10 cellular contexts compared by ENCODE assay signal in the genomic region with DNA sequence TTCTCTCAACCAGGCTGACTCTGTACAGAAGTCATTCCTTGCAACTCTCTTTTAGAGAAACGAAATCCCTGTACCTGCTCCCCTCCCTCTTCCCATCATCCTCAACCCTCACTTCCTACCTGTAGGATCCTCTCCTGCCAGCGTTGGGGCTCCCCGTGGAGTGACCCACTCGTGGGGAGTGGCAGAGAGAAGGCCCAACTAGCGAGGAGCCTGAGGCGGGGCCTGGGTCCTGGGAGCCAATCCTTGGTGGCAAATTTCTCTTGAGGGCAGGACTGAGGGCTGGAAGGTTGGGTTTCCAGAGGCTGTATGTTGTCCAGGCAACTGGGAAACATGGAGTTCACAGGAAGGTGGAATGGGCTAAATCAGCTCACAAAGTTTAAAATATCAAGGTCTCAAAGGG. TPM values are rescaled to one million over a fixed set of nuclear protein-coding genes. Genes with fewer than 3 reads are reported as not detected.
A peak's percentile ranks its signal among the peaks of the same experiment; 100 is the strongest.
DNase-seq lines count a peak whose midpoint lies in the region; TF ChIP-seq lines count a peak whose summit lies in the region.
"Had no signal": no experiment of that assay in that cellular context is flagged by ENCODE, and none has a peak within 500 bp of the region (broad histone marks: within the 10 kb centered on the region; RNA-seq: fewer than 3 reads in every experiment).

No MANE protein-coding gene starts in this region.

- H3K4me3 ChIP-seq in SK-N-SH (ENCODE audit: low read depth in 2 of 2, low read length in 1 of 2) (no peak overlapping the region; a peak in 1 of 4 replicates), stomach (no peak overlapping the region)
- H3K4me3 ChIP-seq: BLaER1, sigmoid colon had no signal

- DNase-seq in NCI-H82 (lab: John Stamatoyannopoulos, UW) = peak; percentile 31
- no peak for DNase-seq in NCI-H82 treated with DMSO at 0.1 percent for 48 hours (lab: John Stamatoyannopoulos, UW; ENCODE audit: unreplicated experiment)
- DNase-seq in SK-N-SH = peak; percentile 50
- DNase-seq in glomerular endothelial cell (ENCODE audit: extremely low read depth, low read depth, low spot score) = peak; percentile 23
- peak; percentile 75 for DNase-seq in stomach
- DNase-seq in stimulated activated CD8-positive, alpha-beta memory T cell treated with anti-CD3 and anti-CD28 coated beads, Interleukin-4, amount 100 ng/mL, for 48 hours = no peak
- DNase-seq in activated effector memory CD4-positive, alpha-beta T cell treated with Interleukin-2 at 50 U/mL for 16 hours = no peak
- DNase-seq in LoVo (ENCODE audit: low spot score) = no peak
- DNase-seq: sigmoid colon had no signal

- TF ChIP-seq EP300 in SK-N-SH (IDR thresholded peaks at IDR 0.05; ENCODE audit: borderline replicate concordance in 1 of 2, low read depth in 1 of 2, low read length in 1 of 2) (no peak), stomach (IDR thresholded peaks at IDR 0.05) (no peak)

- no peak overlapping the region for H3K4me2 ChIP-seq in SK-N-SH
- H3K4me2 ChIP-seq: BLaER1 had no signal

- no peak overlapping the region for H3K9ac ChIP-seq in SK-N-SH
- H3K9ac ChIP-seq: BLaER1 had no signal

- H2AFZ ChIP-seq in SK-N-SH (ENCODE audit: low read depth) = no peak overlapping the region; the same call in 1 of the 2 replicates

- no peaks in the 10 kb centered on the region for H4K20me1 ChIP-seq in SK-N-SH (ENCODE audit: insufficient read depth)
- H4K20me1 ChIP-seq: BLaER1 had no signal

- 43% methylated on average over 6 of the region's 6 CpGs for WGBS in SK-N-SH (ENCODE audit: low lambda C conversion rate)
- 19 to 34% (median 26%) methylated on average over 6 of the region's 6 CpGs for WGBS in stomach, 5 donors

- CTCF ChIA-PET in SK-N-SH (lab: Yijun Ruan, JAX) = interaction anchor here (0.7 to 4.6 kb wide), 19 partner anchors 10 to 158 kb away, joined by 3 to 48 read pairs (median 8); a partner anchor contains a TSS

- no peaks in the 10 kb centered on the region for H3K36me3 ChIP-seq in SK-N-SH (replicated peaks in 1 of 2; ENCODE audit: control insufficient read depth in 1 of 2, insufficient read depth in 2 of 2, low read length in 1 of 2)
- H3K36me3 ChIP-seq in stomach = no peaks in the 10 kb centered on the region
- H3K36me3 ChIP-seq: BLaER1, sigmoid colon had no signal

- H3K4me1 ChIP-seq in SK-N-SH (ENCODE audit: control insufficient read depth in 1 of 2, insufficient read depth in 2 of 2, low read depth in 1 of 2, low read length in 1 of 2) (no peaks in the 10 kb centered on the region), stomach (peaks cover 0 to 25% (median 9%) of the 10 kb centered on the region in 4 donors)
- H3K4me1 ChIP-seq: sigmoid colon had no signal

- H3K9me2 ChIP-seq in SK-N-SH = no peaks in the 10 kb centered on the region

- no peaks in the 10 kb centered on the region for H3K79me2 ChIP-seq in SK-N-SH (ENCODE audit: insufficient read depth)

- TF ChIP-seq CTCF in SK-N-SH (IDR thresholded peaks at IDR 0.05) (no peak), stomach (IDR thresholded peaks at IDR 0.05) (no peak)

- POLR2A ChIA-PET in SK-N-SH (lab: Yijun Ruan, JAX) = interaction anchor here (1.0 to 1.6 kb wide), 2 partner anchors 101 to 111 kb away, joined by 3 to 5 read pairs; a partner anchor contains a TSS

- no peak for TF ChIP-seq RAD21 in SK-N-SH (IDR thresholded peaks at IDR 0.05; ENCODE audit: low read length)

- intact Hi-C loops in stomach (cut with DNase I; ENCODE audit: low total_unique reads) = no loop called here

- TF ChIP-seq POLR2A in stomach (IDR thresholded peaks at IDR 0.05) = no peak

- H3K27me3 ChIP-seq in SK-N-SH (ENCODE audit: insufficient read depth) (no peaks in the 10 kb centered on the region), stomach (no peaks in the 10 kb centered on the region)
- H3K27me3 ChIP-seq: BLaER1, sigmoid colon had no signal

- H3K27ac ChIP-seq in SK-N-SH (ENCODE audit: low read depth in 2 of 2, low read length in 1 of 2) (no peak overlapping the region), stomach (no peak overlapping the region)
- H3K27ac ChIP-seq: BLaER1, sigmoid colon had no signal

- no peaks in the 10 kb centered on the region for H3K9me3 ChIP-seq in SK-N-SH
- no peaks in the 10 kb centered on the region for H3K9me3 ChIP-seq in stomach
- H3K9me3 ChIP-seq: BLaER1, sigmoid colon had no signal

- no peaks in the 10 kb centered on the region for H3F3A ChIP-seq in SK-N-SH (replicated peaks; ENCODE audit: insufficient read depth)

TF ChIP-seq in SK-N-SH, 30 proteins besides CTCF, POLR2A, EP300 and RAD21:
- no peak for TF ChIP-seq SMC3 (IDR thresholded peaks at IDR 0.05; ENCODE audit: low read depth, low read length)
- TF ChIP-seq, protein P1, sequence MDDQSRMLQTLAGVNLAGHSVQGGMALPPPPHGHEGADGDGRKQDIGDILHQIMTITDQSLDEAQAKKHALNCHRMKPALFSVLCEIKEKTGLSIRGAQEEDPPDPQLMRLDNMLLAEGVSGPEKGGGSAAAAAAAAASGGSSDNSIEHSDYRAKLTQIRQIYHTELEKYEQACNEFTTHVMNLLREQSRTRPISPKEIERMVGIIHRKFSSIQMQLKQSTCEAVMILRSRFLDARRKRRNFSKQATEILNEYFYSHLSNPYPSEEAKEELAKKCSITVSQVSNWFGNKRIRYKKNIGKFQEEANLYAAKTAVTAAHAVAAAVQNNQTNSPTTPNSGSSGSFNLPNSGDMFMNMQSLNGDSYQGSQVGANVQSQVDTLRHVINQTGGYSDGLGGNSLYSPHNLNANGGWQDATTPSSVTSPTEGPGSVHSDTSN (IDR thresholded peaks at IDR 0.05) = peak; percentile 92

RNA-seq across cellular contexts. Expression of a gene that starts 10.4 kb away (rescaled TPM):
- polyA plus RNA-seq in SK-N-SH (2012; rRNA removed) (not detected in 2 replicates), stomach (1 to 10 TPM in 2 of 3 donors, under 1 TPM in 1; 0.13 to 2.4 (median 2.1) TPM)
- not detected in 2 replicates for polyA plus RNA-seq in SK-N-SH (2012; cell fraction: cytosol; rRNA removed)
- 0.05 and 0.17 TPM in 2 replicates for polyA plus RNA-seq in SK-N-SH (2012; cell fraction: nucleus; rRNA removed)
- total RNA-seq in glomerular endothelial cell (not detected in 2 replicates), stomach (100 to 1,000 TPM in 1 of 5 donors, 10 to 100 TPM in 1, 1 to 10 TPM in 2, not detected in 1; 3.3 to 130 (median 9.5) TPM)

RNA-seq across cellular contexts. Expression of a gene that starts 10.5 kb away (rescaled TPM):
- polyA plus RNA-seq in SK-N-SH (2012; rRNA removed) (9.5 and 10.4 TPM in 2 replicates), stomach (1 to 10 TPM; 2.7 to 4.2 (median 3.0) TPM)
- polyA plus RNA-seq in SK-N-SH (2012; cell fraction: cytosol; rRNA removed) = 9.7 and 11.1 TPM in 2 replicates
- polyA plus RNA-seq in SK-N-SH (2012; cell fraction: nucleus; rRNA removed) = 11.5 and 17.0 TPM in 2 replicates
- total RNA-seq in glomerular endothelial cell (30.6 and 38.7 TPM in 2 replicates), stomach (10 to 100 TPM in 4 of 5 donors, 1 to 10 TPM in 1; 1.4 to 13.8 (median 11.7) TPM)

RNA-seq across cellular contexts. Expression of a gene that starts 27.2 kb away (rescaled TPM):
- polyA plus RNA-seq in SK-N-SH (2012; rRNA removed) (13.7 and 13.8 TPM in 2 replicates), stomach (10 to 100 TPM in 1 of 3 donors, 1 to 10 TPM in 2; 3.8 to 10.4 (median 4.8) TPM)
- polyA plus RNA-seq in SK-N-SH (2012; cell fraction: cytosol; rRNA removed) = 4.3 and 8.4 TPM in 2 replicates
- 18.5 and 18.6 TPM in 2 replicates for polyA plus RNA-seq in SK-N-SH (2012; cell fraction: nucleus; rRNA removed)
- total RNA-seq in glomerular endothelial cell (21.6 and 23.3 TPM in 2 replicates), stomach (100 to 1,000 TPM in 1 of 5 donors, 10 to 100 TPM in 3, 1 to 10 TPM in 1; 7.0 to 101 (median 17.9) TPM)

RNA-seq across cellular contexts. Expression of a gene that starts 46.8 kb away (rescaled TPM):
- 0.50 and 0.72 TPM in 2 replicates for polyA plus RNA-seq in SK-N-SH (2012; rRNA removed)
- 0.27 and 0.38 TPM in 2 replicates for polyA plus RNA-seq in SK-N-SH (2012; cell fraction: cytosol; rRNA removed)
- polyA plus RNA-seq in SK-N-SH (2012; cell fraction: nucleus; rRNA removed) = 2.5 and 3.0 TPM in 2 replicates
- 0.29 and 1.2 TPM in 2 replicates for total RNA-seq in glomerular endothelial cell
- total RNA-seq in stomach = under 1 TPM in 1 of 5 donors, not detected in 4; 0.37 TPM
- under 1 TPM in 2 of 3 donors, not detected in 1; 0.06 to 0.10 TPM for polyA plus RNA-seq in stomach

Comparison
In these comparisons a context has a peak if more than half of its experiments do, and no peak if none do; other contexts are left out.
1. DNase-seq: peak in NCI-H82 (single experiment), SK-N-SH (single experiment), glomerular endothelial cell (single experiment) and stomach (single experiment); none in NCI-H82 treated with DMSO at 0.1 percent for 48 hours (single experiment), stimulated activated CD8-positive, alpha-beta memory T cell treated with anti-CD3 and anti-CD28 coated beads, Interleukin-4, amount 100 ng/mL, for 48 hours (single experiment), activated effector memory CD4-positive, alpha-beta T cell treated with Interleukin-2 at 50 U/mL for 16 hours (single experiment) and LoVo (single experiment).